ENCODE assay signal across 8 cellular contexts in genomic region chr4:108651068-108651794, GRCh38. TPM values are rescaled to one million over a fixed set of nuclear protein-coding genes. Genes with fewer than 3 reads are reported as not detected.
DNase-seq lines count a peak whose midpoint lies in the region; ATAC-seq, FAIRE-seq and TF ChIP-seq lines count a peak whose summit lies in the region.

No MANE protein-coding gene starts in this region.

- POLR2A ChIA-PET in A673 (lab: Charles Lee; ENCODE audit: low non-redundant PET) = interaction anchor here (0.5 kb wide), 1 partner anchor 759 kb away, joined by 6 read pairs; no protein-coding TSS in a partner anchor

- intact Hi-C loops in A673 (cut with micrococcal nuclease; ENCODE audit: unreplicated experiment) (no loop called here), right lobe of liver (cut with DNase I) (no loop called here), thyroid gland (cut with DNase I) (no loop called here)

- peak; percentile 39 to 54 (median 50) for ATAC-seq in right lobe of liver

- peaks cover 5% of the 10 kb centered on the region for H3K36me3 ChIP-seq in A673 (ENCODE audit: insufficient read depth, low read length, poor library complexity, severe bottlenecking)
- peaks cover 0 to 8% (median 4%) of the 10 kb centered on the region in 4 donors for H3K36me3 ChIP-seq in right lobe of liver
- H3K36me3 ChIP-seq in thyroid gland = peaks cover 0 to 9% of the 10 kb centered on the region in 2 donors

- H3K4me1 ChIP-seq in A673 (ENCODE audit: insufficient read depth, low read length, poor library complexity, severe bottlenecking) (peaks cover 10% of the 10 kb centered on the region), right lobe of liver (peaks cover 0 to 23% (median 3%) of the 10 kb centered on the region in 4 donors), thyroid gland (peaks cover 10 to 15% of the 10 kb centered on the region in 2 donors)

- no peak for TF ChIP-seq POLR2A in right lobe of liver (IDR thresholded peaks at IDR 0.05)
- TF ChIP-seq POLR2A in thyroid gland (IDR thresholded peaks at IDR 0.05) = no peak

- no TSS peak for BruUV-seq in A673 (replicated peaks; lab: Mats Ljungman, UMichigan)

- H3K4me3 ChIP-seq in A673 (ENCODE audit: low read depth, low read length, poor library complexity, severe bottlenecking) (peak overlapping the region; percentile 94), cardiac fibroblast (replicated peaks in 1 of 2; ENCODE audit: low read depth in 2 of 2, low read length in 2 of 2) (peak overlapping the region; percentile 63 to 71), right lobe of liver (peak overlapping the region; percentile 76 to 86 (median 82)), thyroid gland (replicated peaks in 1 of 3) (peak overlapping the region; percentile 49 to 95 (median 52))

- CTCF ChIA-PET in A673 (lab: Charles Lee) = interaction anchor here (0.5 kb wide), 1 partner anchor 15 kb away, joined by 3 read pairs; no protein-coding TSS in a partner anchor

- H3K27ac ChIP-seq in A673 (ENCODE audit: low read depth, low read length, poor library complexity, severe bottlenecking) (peak overlapping the region; percentile 90), right lobe of liver (peak overlapping the region; percentile 82 to 89 (median 86)), thyroid gland (peak overlapping the region in 2 of 3 donors; percentile 58 to 94)

- 5% methylated on average over 8 of the region's 8 CpGs for WGBS in right lobe of liver (ENCODE audit: insufficient coverage, low coverage, low lambda C conversion rate, missing lambda C conversion rate)
- 4 to 6% methylated on average over 8 of the region's 8 CpGs for WGBS in thyroid gland, 2 donors

- no peaks in the 10 kb centered on the region for H3K9me3 ChIP-seq in A673 (ENCODE audit: low read depth, low read length, poor library complexity, severe bottlenecking)
- H3K9me3 ChIP-seq in right lobe of liver = no peaks in the 10 kb centered on the region
- H3K9me3 ChIP-seq in thyroid gland = no peaks in the 10 kb centered on the region

- DNase-seq in A673 (ENCODE audit: low spot score) (peak; percentile 37), GM18507 (ENCODE audit: extremely low spot score, insufficient read length, low read depth) (no peak), NOMO-1 treated with DMSO at 0.1 percent for 48 hours (lab: John Stamatoyannopoulos, UW; ENCODE audit: unreplicated experiment) (peak; percentile 73), cardiac fibroblast (ENCODE audit: low read depth in 2 of 2) (peak; percentile 68 to 82), right lobe of liver (no peak), thyroid gland (no peak), NCI-H128 (lab: John Stamatoyannopoulos, UW; ENCODE audit: unreplicated experiment) (no peak)
- no peak for DNase-seq in effector CD8-positive, alpha-beta T cell (lab: John Stamatoyannopoulos, UW)

- H3K27me3 ChIP-seq in A673 (replicated peaks; ENCODE audit: insufficient read depth, low read depth, low read length, poor library complexity) (no peaks in the 10 kb centered on the region), right lobe of liver (no peaks in the 10 kb centered on the region), thyroid gland (no peaks in the 10 kb centered on the region)

- FAIRE-seq in GM18507 (lab: Jason Lieb, UNC) = peak; percentile 45

- TF ChIP-seq CTCF in A673 (conservative IDR thresholded peaks at IDR 0.05; ENCODE audit: low read depth, low read length) (no peak), cardiac fibroblast (IDR thresholded peaks at IDR 0.05; ENCODE audit: low read depth, low read length) (no peak), right lobe of liver (IDR thresholded peaks at IDR 0.05) (peak in 1 of 4 donors; percentile 10), thyroid gland (IDR thresholded peaks at IDR 0.05) (no peak)

RNA-seq across cellular contexts. Expression of gene OSTC, which starts 0.8 kb away (rescaled TPM):
- total RNA-seq in A673 (2021) = 130 and 137 TPM in 2 replicates
- total RNA-seq in right lobe of liver = 10 to 100 TPM; 66.8 to 86.4 (median 76.9) TPM
- 1,000 to 10,000 TPM in 1 of 4 donors, 100 to 1,000 TPM in 1, 10 to 100 TPM in 2; 82.9 to 1,618 (median 118) TPM for total RNA-seq in thyroid gland

RNA-seq across cellular contexts. Expression of gene RPL34, which starts 30.9 kb away (rescaled TPM):
- total RNA-seq in A673 (2021) (855 and 932 TPM in 2 replicates), right lobe of liver (100 to 1,000 TPM; 357 to 441 (median 411) TPM), thyroid gland (1,000 to 10,000 TPM in 2 of 4 donors, 100 to 1,000 TPM in 2; 735 to 3,219 (median 917) TPM)

Comparison
In these comparisons a context has a peak if more than half of its experiments do, and no peak if none do; other contexts are left out.
1. DNase-seq: peak in A673 (single experiment), NOMO-1 treated with DMSO at 0.1 percent for 48 hours (single experiment) and cardiac fibroblast (2 of 2); none in GM18507 (single experiment), right lobe of liver (0 of 3), thyroid gland (0 of 2), NCI-H128 (single experiment) and effector CD8-positive, alpha-beta T cell (single experiment).
2. Peak in every context shown above with its lines, with median percentiles within 50 percentile points of each other: H3K27ac ChIP-seq and H3K4me3 ChIP-seq.